Comparison of ENCODE assay signal across 18 cellular contexts in the genomic region with DNA sequence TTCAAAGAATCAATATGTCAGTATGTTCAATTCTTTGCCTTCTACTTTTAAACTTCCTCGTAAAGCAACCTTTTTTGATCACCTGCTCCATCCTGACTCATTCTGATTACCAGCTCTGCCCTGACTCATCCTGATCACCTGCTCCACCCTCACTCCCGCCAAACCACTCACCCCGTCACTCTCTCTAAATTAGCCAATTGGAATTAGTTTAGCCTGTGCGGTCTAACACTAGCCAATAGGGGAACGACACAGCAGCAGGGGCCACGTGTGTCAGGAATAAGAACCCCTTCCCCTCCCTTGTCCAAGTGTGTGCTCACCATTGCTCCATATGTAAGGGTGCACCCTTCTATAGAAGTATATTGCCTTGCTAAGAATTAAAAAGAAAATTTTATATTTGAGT. TPM values are rescaled to one million over a fixed set of nuclear protein-coding genes. Genes with fewer than 3 reads are reported as not detected.
DNase-seq lines count a peak whose midpoint lies in the region; ATAC-seq, FAIRE-seq and TF ChIP-seq lines count a peak whose summit lies in the region.
"Not testable (repeated sequence)": the region's sequence is repeated elsewhere in the genome, so short reads cannot be mapped to it uniquely, and the experiment has no call there.
"Had no signal": no experiment of that assay in that cellular context is flagged by ENCODE, and none has a peak within 500 bp of the region (broad histone marks: within the 10 kb centered on the region; RNA-seq: fewer than 3 reads in every experiment).

No MANE protein-coding gene starts in this region.

- H3K27me3 Mint-ChIP-seq in activated CD4-positive, alpha-beta T cell treated with anti-CD3 and anti-CD28 coated beads for 36 hours: not testable (repeated sequence)

- intact Hi-C loops in activated CD4-positive, alpha-beta T cell treated with anti-CD3 and anti-CD28 coated beads for 36 hours (cut with DNase I, micrococcal nuclease); head of caudate nucleus (cut with DNase I): not testable (repeated sequence)
- intact Hi-C loops in mammary epithelial cell (cut with micrococcal nuclease): loop anchor here (10.0 kb wide), 1 partner anchor 105 kb away; no protein-coding TSS in a partner anchor

- not testable (repeated sequence) for H3K4me3 Mint-ChIP-seq in activated CD4-positive, alpha-beta T cell treated with anti-CD3 and anti-CD28 coated beads for 36 hours

- FAIRE-seq in RCC 7860 (lab: Jason Lieb, UNC): not testable (repeated sequence)
- FAIRE-seq in urothelium cell line (lab: Jason Lieb, UNC): peak; percentile 96

- not testable (repeated sequence) for H3K9ac ChIP-seq in mammary epithelial cell (ENCODE audit: insufficient read depth, low read length)

- H3K27ac ChIP-seq in mammary epithelial cell (ENCODE audit: insufficient read depth, low read depth, low read length): not testable (repeated sequence)

- not testable (repeated sequence) for TF ChIP-seq CTCF in mammary epithelial cell (conservative IDR thresholded peaks at IDR 0.05 in 1 of 2, IDR thresholded peaks at IDR 0.05 in 1 of 2; ENCODE audit: extremely low read depth in 1 of 2, insufficient read depth in 1 of 2, low read depth in 1 of 2, low read length in 2 of 2)

- not testable (repeated sequence) for H3K4me3 ChIP-seq in mammary epithelial cell (replicated peaks in 1 of 3; ENCODE audit: insufficient read depth in 1 of 3, low read depth in 2 of 3, low read length in 3 of 3)

- not testable (repeated sequence) for H3K4me2 ChIP-seq in mammary epithelial cell (ENCODE audit: insufficient read depth, low read depth, low read length)

- not testable (repeated sequence) for H3K9me3 ChIP-seq in mammary epithelial cell (replicated peaks; ENCODE audit: insufficient read depth, low read length)

- not testable (repeated sequence) for H3K27me3 ChIP-seq in mammary epithelial cell (ENCODE audit: insufficient read depth, low read length)

- H3K4me1 Mint-ChIP-seq in activated CD4-positive, alpha-beta T cell treated with anti-CD3 and anti-CD28 coated beads for 36 hours: not testable (repeated sequence)

- in situ Hi-C loops in mammary epithelial cell (cut with MboI; ENCODE audit: low sequenced_read_pairs in 2 of 2): not testable (repeated sequence)

- H3K36me3 Mint-ChIP-seq in activated CD4-positive, alpha-beta T cell treated with anti-CD3 and anti-CD28 coated beads for 36 hours (ENCODE audit: low read depth): not testable (repeated sequence)

- dilution Hi-C loops in mammary epithelial cell (cut with HindIII; ENCODE audit: low sequenced_read_pairs): loop anchor here (10.0 kb wide), 1 partner anchor 65 kb away; no protein-coding TSS in a partner anchor

- not testable (repeated sequence) for H4K20me1 ChIP-seq in mammary epithelial cell (ENCODE audit: insufficient read depth, low read length)

- not testable (repeated sequence) for H3K27ac Mint-ChIP-seq in activated CD4-positive, alpha-beta T cell treated with anti-CD3 and anti-CD28 coated beads for 36 hours

- not testable (repeated sequence) for H3K4me1 ChIP-seq in mammary epithelial cell (ENCODE audit: insufficient read depth, low read length)

- CTCF ChIA-PET in activated CD4-positive, alpha-beta T cell treated with anti-CD3 and anti-CD28 coated beads for 36 hours (lab: Charles Lee); mammary epithelial cell (lab: Charles Lee; ENCODE audit: low non-redundant PET): not testable (repeated sequence)

- peak; percentile 73 for ATAC-seq in activated CD4-positive, alpha-beta T cell treated with anti-CD3 and anti-CD28 coated beads for 36 hours

- WGBS in mammary epithelial cell (ENCODE audit: low coverage, missing lambda C conversion rate): 59% methylated on average over 6 of the region's 6 CpGs

- H3K9me3 Mint-ChIP-seq in activated CD4-positive, alpha-beta T cell treated with anti-CD3 and anti-CD28 coated beads for 36 hours (ENCODE audit: low read depth): not testable (repeated sequence)

- not testable (repeated sequence) for H3K79me2 ChIP-seq in mammary epithelial cell (ENCODE audit: insufficient read depth, low read length)

- not testable (repeated sequence) for BruUV-seq in mammary epithelial cell (replicated peaks; lab: Mats Ljungman, UMichigan)

- not testable (repeated sequence) for H2AFZ ChIP-seq in mammary epithelial cell (ENCODE audit: low read depth, low read length)

- H3K36me3 ChIP-seq in mammary epithelial cell (ENCODE audit: insufficient read depth, low read length): not testable (repeated sequence)

- DNase-seq in DMS153 treated with DMSO at 0.1 percent for 48 hours (lab: John Stamatoyannopoulos, UW; ENCODE audit: unreplicated experiment): peak; percentile 8
- peak; percentile 82 for DNase-seq in LoVo (ENCODE audit: low spot score)
- DNase-seq in RCC 7860 (ENCODE audit: low spot score): peak; percentile 35
- peak; percentile 46 for DNase-seq in activated CD4-positive, alpha-beta T cell treated with anti-CD3 and anti-CD28 coated beads for 36 hours
- peak; percentile 87 for DNase-seq in mammary epithelial cell
- DNase-seq in head of caudate nucleus: peak in 40 of 42 donors; percentile 11 to 81 (median 50)
- DNase-seq in myocyte (ENCODE audit: low read depth): peak; percentile 58
- peak; percentile 47 for DNase-seq in urothelium cell line (ENCODE audit: low spot score)

- POLR2A ChIA-PET in activated CD4-positive, alpha-beta T cell treated with anti-CD3 and anti-CD28 coated beads for 36 hours (lab: Charles Lee): not testable (repeated sequence)

RNA-seq across cellular contexts. Expression of gene GDPD4, which starts 1.5 kb away (rescaled TPM):
- not detected for total RNA-seq in activated CD4-positive, alpha-beta T cell treated with anti-CD3 and anti-CD28 coated beads for 36 hours
- not detected for total RNA-seq in mammary epithelial cell
- not detected for polyA plus RNA-seq in mammary epithelial cell
- polyA minus RNA-seq in mammary epithelial cell: not detected
- not detected in 2 replicates for total RNA-seq in myocyte
- not detected for polyA plus RNA-seq in myocyte (2012)
- total RNA-seq: activated CD4-positive, alpha-beta T cell treated with anti-CD3 and anti-CD28 coated beads, Interleukin-2, amount 10 ng/mL, durations not matched to agents 24 days and 14 days; activated T-helper 2 cell treated with anti-CD3 and anti-CD28 coated beads, Interferon-gamma antibody, Interleukin-2, Interleukin-4, amounts not matched to agents 10 μg/mL and 5 μg/mL and 100 μg/mL, durations not matched to agents 14 hours and 24 hours and 36 hours; body of pancreas; CD4-positive, CD25-positive, alpha-beta regulatory T cell; chondrocyte; glomerular endothelial cell; H9; left lung; subcutaneous adipose tissue had no signal
- polyA plus RNA-seq: CD4-positive, CD25-positive, alpha-beta regulatory T cell; IgD-negative memory B cell had no signal

Comparison
In these comparisons a context has a peak if more than half of its experiments do, and no peak if none do; other contexts are left out.
1. DNase-seq: peak in every context shown above with its lines; median percentile 87 in mammary epithelial cell; 82 in LoVo; 58 in myocyte; 50 in head of caudate nucleus; 47 in urothelium cell line; 46 in activated CD4-positive, alpha-beta T cell treated with anti-CD3 and anti-CD28 coated beads for 36 hours; 35 in RCC 7860; 8 in DMS153 treated with DMSO at 0.1 percent for 48 hours.